Comparison of ENCODE assay signal across 12 cellular contexts in genomic region chr17:38727661-38728220, GRCh38. TPM values are rescaled to one million over a fixed set of nuclear protein-coding genes. Genes with fewer than 3 reads are reported as not detected.
A peak's percentile ranks its signal among the peaks of the same experiment; 100 is the strongest.
DNase-seq lines count a peak whose midpoint lies in the region; ATAC-seq and TF ChIP-seq lines count a peak whose summit lies in the region.
"Had no signal": no experiment of that assay in that cellular context is flagged by ENCODE, and none has a peak within 500 bp of the region (broad histone marks: within the 10 kb centered on the region; RNA-seq: fewer than 3 reads in every experiment).

No MANE protein-coding gene starts in this region.

- no peak overlapping the region for H3K9ac ChIP-seq in OCI-LY1 (ENCODE audit: low read length)

- H3K4me1 Mint-ChIP-seq in naive B cell = peaks cover 39 to 62% (median 54%) of the 10 kb centered on the region in 3 donors
- H3K4me1 Mint-ChIP-seq in stimulated activated memory B cell treated with anti-CD40 and anti-IgM and Interleukin-4, amounts not matched to agents 10 μg/mL and 1 μg/mL and 100 μg/mL, for 72 hours = peaks cover 58% of the 10 kb centered on the region

- H3K4me3 ChIP-seq in OCI-LY1 (ENCODE audit: low read depth, low read length, poor library complexity, severe bottlenecking) = no peak overlapping the region
- H3K4me3 ChIP-seq in heart right ventricle = peak overlapping the region in 1 of 10 donors; percentile 18
- H3K4me3 ChIP-seq: esophagus muscularis mucosa had no signal

- H3K27me3 Mint-ChIP-seq in naive B cell = no peaks in the 10 kb centered on the region
- H3K27me3 Mint-ChIP-seq in stimulated activated memory B cell treated with anti-CD40 and anti-IgM and Interleukin-4, amounts not matched to agents 10 μg/mL and 1 μg/mL and 100 μg/mL, for 72 hours = no peaks in the 10 kb centered on the region

- TF ChIP-seq CTCF in OCI-LY1 (IDR thresholded peaks at IDR 0.05; ENCODE audit: low read length) = no peak
- no peak for TF ChIP-seq CTCF in heart right ventricle (IDR thresholded peaks at IDR 0.05)

- H3F3A ChIP-seq in OCI-LY1 (ENCODE audit: insufficient read depth, low read length) = no peaks in the 10 kb centered on the region

- peak; percentile 61 for DNase-seq in activated T-cell treated with anti-CD3 and anti-CD28 coated beads, Interleukin-2, amount 50 U/mL, for 1 hour
- no peak for DNase-seq in naive B cell
- no peak for DNase-seq in heart right ventricle
- no peak for DNase-seq in posterior cingulate gyrus
- no peak for DNase-seq in NCI-H2171 treated with DMSO at 0.1 percent for 48 hours (lab: John Stamatoyannopoulos, UW)
- DNase-seq: left cardiac atrium, NCI-H1048 had no signal

- WGBS in heart right ventricle, 2 donors = 85 to 86% methylated on average over 9 of the region's 9 CpGs

- ATAC-seq in naive B cell (ENCODE audit: low read depth in 2 of 2) (no peak), heart right ventricle (no peak), HG03280 (IDR thresholded peaks at IDR 0.05; ENCODE audit: unreplicated experiment) (no peak)
- ATAC-seq in stimulated activated memory B cell treated with anti-CD40 and anti-IgM and Interleukin-4, amounts not matched to agents 10 μg/mL and 1 μg/mL and 100 μg/mL, for 72 hours = no peak
- ATAC-seq: left cardiac atrium, right cardiac atrium had no signal

- H3K4me1 ChIP-seq in OCI-LY1 (ENCODE audit: insufficient read depth, low read length, severe bottlenecking) (peaks cover 37% of the 10 kb centered on the region), heart right ventricle (peaks cover 7 to 53% (median 40%) of the 10 kb centered on the region in 9 donors)

- intact Hi-C loops in heart right ventricle (cut with DNase I) (loop anchor here in 1 of 10 donors (2.0 kb wide), 1 partner anchor 21 kb away; no protein-coding TSS in a partner anchor), posterior cingulate gyrus (cut with DNase I) (no loop called here)

- H3K9me3 ChIP-seq in OCI-LY1 (ENCODE audit: low read length) (no peaks in the 10 kb centered on the region), heart right ventricle (no peaks in the 10 kb centered on the region)
- H3K9me3 ChIP-seq: esophagus muscularis mucosa had no signal

- H3K79me2 ChIP-seq in OCI-LY1 (ENCODE audit: insufficient read depth, low read length) = no peaks in the 10 kb centered on the region

- no peak overlapping the region for H3K4me2 ChIP-seq in OCI-LY1 (ENCODE audit: low read length)

- no peaks in the 10 kb centered on the region for H3K36me3 Mint-ChIP-seq in naive B cell
- peaks cover 15% of the 10 kb centered on the region for H3K36me3 Mint-ChIP-seq in stimulated activated memory B cell treated with anti-CD40 and anti-IgM and Interleukin-4, amounts not matched to agents 10 μg/mL and 1 μg/mL and 100 μg/mL, for 72 hours

- H3K27me3 ChIP-seq in OCI-LY1 (ENCODE audit: insufficient read depth, low read length) (no peaks in the 10 kb centered on the region), heart right ventricle (no peaks in the 10 kb centered on the region)
- H3K27me3 ChIP-seq: esophagus muscularis mucosa had no signal

- no peaks in the 10 kb centered on the region for H4K20me1 ChIP-seq in OCI-LY1 (ENCODE audit: insufficient read depth, low read length)

- H3K27ac ChIP-seq in OCI-LY1 (ENCODE audit: low read depth, low read length, poor library complexity, severe bottlenecking) (peak overlapping the region; percentile 4), heart right ventricle (peak overlapping the region in 2 of 10 donors; percentile 91 to 93)
- H3K27ac ChIP-seq: esophagus muscularis mucosa had no signal

- peak overlapping the region; percentile 61 to 96 (median 92) for H3K27ac Mint-ChIP-seq in naive B cell
- H3K27ac Mint-ChIP-seq in stimulated activated memory B cell treated with anti-CD40 and anti-IgM and Interleukin-4, amounts not matched to agents 10 μg/mL and 1 μg/mL and 100 μg/mL, for 72 hours = peak overlapping the region; percentile 79

- peak overlapping the region; percentile 63 to 96 (median 86) for H3K4me3 Mint-ChIP-seq in naive B cell
- H3K4me3 Mint-ChIP-seq in stimulated activated memory B cell treated with anti-CD40 and anti-IgM and Interleukin-4, amounts not matched to agents 10 μg/mL and 1 μg/mL and 100 μg/mL, for 72 hours = peak overlapping the region; percentile 52

- H3K36me3 ChIP-seq in OCI-LY1 (ENCODE audit: insufficient read depth, low read length) = peaks cover 16% of the 10 kb centered on the region; the same call in 1 of the 2 replicates
- peaks cover 0 to 51% (median 6%) of the 10 kb centered on the region in 9 donors for H3K36me3 ChIP-seq in heart right ventricle

- H3K9me3 Mint-ChIP-seq in naive B cell = peaks cover 0 to 4% (median 0%) of the 10 kb centered on the region in 7 donors
- no peaks in the 10 kb centered on the region for H3K9me3 Mint-ChIP-seq in stimulated activated memory B cell treated with anti-CD40 and anti-IgM and Interleukin-4, amounts not matched to agents 10 μg/mL and 1 μg/mL and 100 μg/mL, for 72 hours

- H2AFZ ChIP-seq in OCI-LY1 (ENCODE audit: low read length) = no peak overlapping the region

- no peaks in the 10 kb centered on the region for H3K9me2 ChIP-seq in OCI-LY1 (ENCODE audit: low read depth, low read length)

RNA-seq across cellular contexts. Expression of gene CISD3, which starts 2.4 kb away (rescaled TPM):
- polyA plus RNA-seq in naive B cell (ENCODE audit: low read depth in 6 of 6) (10 to 100 TPM; 19.1 to 31.5 (median 21.2) TPM), heart right ventricle (10 to 100 TPM; 50.5 to 83.6 TPM)
- 10 to 100 TPM; 58.1 to 84.1 (median 69.4) TPM for total RNA-seq in heart right ventricle

RNA-seq across cellular contexts. Expression of gene PCGF2, which starts 20.4 kb away (rescaled TPM):
- polyA plus RNA-seq in naive B cell (ENCODE audit: low read depth in 6 of 6) (not detected), heart right ventricle (10 to 100 TPM; 23.8 to 51.6 TPM)
- total RNA-seq in heart right ventricle = 10 to 100 TPM; 15.8 to 30.0 (median 22.8) TPM

RNA-seq across cellular contexts. Expression of gene MLLT6, which starts 22.7 kb away (rescaled TPM):
- polyA plus RNA-seq in naive B cell (ENCODE audit: low read depth in 6 of 6) (1 to 10 TPM; 1.7 to 9.0 (median 4.7) TPM), heart right ventricle (100 to 1,000 TPM in 1 of 2 donors, 10 to 100 TPM in 1; 17.3 to 104 TPM)
- 100 to 1,000 TPM in 1 of 10 donors, 10 to 100 TPM in 9; 56.3 to 100 (median 67.5) TPM for total RNA-seq in heart right ventricle

RNA-seq across cellular contexts. Expression of gene PSMB3, which starts 24.8 kb away (rescaled TPM):
- polyA plus RNA-seq in naive B cell (ENCODE audit: low read depth in 6 of 6) (100 to 1,000 TPM; 326 to 642 (median 411) TPM), heart right ventricle (100 to 1,000 TPM; 359 to 379 TPM)
- total RNA-seq in heart right ventricle = 100 to 1,000 TPM; 148 to 220 (median 162) TPM

RNA-seq across cellular contexts. Expression of gene EPOP, which starts 53.0 kb away (rescaled TPM):
- polyA plus RNA-seq in naive B cell (ENCODE audit: low read depth in 6 of 6) = not detected
- 1 to 10 TPM in 2 of 10 donors, under 1 TPM in 8; 0.25 to 1.3 (median 0.64) TPM for total RNA-seq in heart right ventricle
- 1 to 10 TPM in 1 of 2 donors, under 1 TPM in 1; 0.66 to 2.2 TPM for polyA plus RNA-seq in heart right ventricle

Comparison
In these comparisons a context has a peak if more than half of its experiments do, and no peak if none do; other contexts are left out.
1. RNA of gene PCGF2, which starts 20.4 kb away (polyA plus RNA-seq): 23.8 to 51.6 TPM in heart right ventricle; not detected in naive B cell; every median in the first group is over 10 times any median in the second.